Comparison of ENCODE assay signal across 2 cellular contexts in the genomic region with DNA sequence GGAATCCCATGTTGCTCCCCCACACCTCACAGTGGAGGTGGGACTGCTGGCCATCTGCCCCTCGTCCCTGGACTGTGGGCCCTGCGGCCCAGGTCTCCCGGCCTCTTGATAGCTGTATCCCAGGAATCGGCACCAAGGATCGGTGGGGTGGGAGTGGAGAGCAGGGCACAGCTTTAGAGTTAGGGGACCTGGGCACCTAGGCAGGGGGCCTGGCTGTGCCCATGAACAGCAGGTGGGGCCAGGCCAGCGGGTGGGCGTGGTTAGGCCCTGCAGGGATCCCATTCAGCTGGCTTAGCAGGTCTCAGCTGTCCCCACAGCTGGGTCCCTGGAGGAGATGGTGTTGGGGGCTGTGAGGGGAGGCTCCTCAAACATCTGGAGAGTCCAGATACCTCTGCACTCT.
A peak's percentile ranks its signal among the peaks of the same experiment; 100 is the strongest.
TF ChIP-seq lines count a peak whose summit lies in the region.

No MANE protein-coding gene starts in this region.

TF ChIP-seq in HEK293, 187 proteins besides CTCF, POLR2A, EP300 and RAD21 (continued from another document):
- no peak for TF ChIP-seq ZNF449 (tag by site-specific recombination; IDR thresholded peaks at IDR 0.05)
- TF ChIP-seq ZNF341 (tag by site-specific recombination; IDR thresholded peaks at IDR 0.05; ENCODE audit: low read depth) = 0 out of 2 replicates have a peak, but pooled peaks have one; percentile 34
- peak; percentile 54; the same call in 1 of the 2 replicates for TF ChIP-seq KLF9 (tag by site-specific recombination; IDR thresholded peaks at IDR 0.05; ENCODE audit: low read depth)
- no peak for TF ChIP-seq ZNF843 (tag by site-specific recombination; IDR thresholded peaks at IDR 0.05)
- no peak for TF ChIP-seq ZNF37A (tag by site-specific recombination; IDR thresholded peaks at IDR 0.05)
- TF ChIP-seq ZIC2 (tag by site-specific recombination; IDR thresholded peaks at IDR 0.05) = peak; percentile 96

TF ChIP-seq in neural cell, 6 proteins besides CTCF, POLR2A, EP300 and RAD21 (continued from another document):
- TF ChIP-seq SMC3 (conservative IDR thresholded peaks at IDR 0.05; ENCODE audit: poor library complexity) = no peak
TF ChIP-seq in neural cell: peak in this region for 0.
